ENCODE assay signal across 29 cellular contexts in the genomic region with DNA sequence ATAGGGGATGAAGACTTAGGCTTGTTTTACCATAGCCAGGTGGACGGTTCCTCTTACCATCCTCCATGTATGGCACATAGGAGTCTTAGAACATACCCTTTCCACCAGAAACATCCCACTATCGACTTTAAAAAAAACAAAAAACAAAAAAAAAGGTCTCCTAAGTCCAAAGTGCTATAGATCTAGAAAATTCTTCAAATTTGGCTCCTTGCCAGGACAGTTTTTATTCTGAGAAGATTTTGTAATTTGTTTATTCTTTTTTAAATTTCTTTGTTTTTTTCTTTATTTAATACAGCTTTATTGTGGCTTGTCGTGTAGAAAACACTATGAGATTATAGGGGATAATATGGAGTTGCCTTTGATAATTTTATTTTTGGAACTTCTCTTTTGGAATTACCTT.
"Had no signal": no experiment of that assay in that cellular context is flagged by ENCODE, and none has a peak within 500 bp of the region (broad histone marks: within the 10 kb centered on the region; RNA-seq: fewer than 3 reads in every experiment).

No MANE protein-coding gene starts in this region.

- H3K4me3 ChIP-seq: ascending aorta, breast epithelium, cardiac muscle cell, colonic mucosa, esophagus squamous epithelium, gastroesophageal sphincter, heart right ventricle had no signal

- H3K9me3 ChIP-seq: colonic mucosa, esophagus squamous epithelium, gastroesophageal sphincter had no signal

- H3K4me1 ChIP-seq: ascending aorta, breast epithelium, colonic mucosa, esophagus squamous epithelium, gastroesophageal sphincter, heart right ventricle had no signal

- DNase-seq: activated B cell treated with CpG ODN at 0.5 μM for 24 hours; activated CD4-positive, alpha-beta memory T cell treated with anti-CD3 and anti-CD28 coated beads for 36 hours; activated CD4-positive, alpha-beta T cell treated with anti-CD3 and anti-CD28 coated beads, Interleukin-2, amount 10 ng/mL, durations not matched to agents 24 days and 14 days; activated CD8-positive, alpha-beta memory T cell treated with anti-CD3 and anti-CD28 coated beads, Interleukin-2, amount 10 ng/mL, durations not matched to agents 7 days and 5 days; activated CD8-positive, alpha-beta memory T cell treated with anti-CD3 and anti-CD28 coated beads, Interleukin-2, amount 50 U/mL, for 4 hours; activated CD8-positive, alpha-beta T cell treated with anti-CD3 and anti-CD28 coated beads, Interleukin-2, amount 10 ng/mL, durations not matched to agents 7 days and 5 days; activated effector memory CD4-positive, alpha-beta T cell treated with anti-CD3 and anti-CD28 coated beads, Interleukin-2, amount 50 U/mL, for 16 hours; activated naive CD4-positive, alpha-beta T cell treated with anti-CD3 and anti-CD28 coated beads for 36 hours; activated naive CD8-positive, alpha-beta T cell treated with anti-CD3 and anti-CD28 coated beads for 36 hours; activated naive CD8-positive, alpha-beta T cell treated with anti-CD3 and anti-CD28 coated beads, Interleukin-2, amount 50 U/mL, for 24 hours; activated T-cell treated with anti-CD3 and anti-CD28 coated beads, Interleukin-2, amount 50 U/mL, for 1 hour; activated T-cell treated with anti-CD3 and anti-CD28 coated beads, Interleukin-2, amount 50 U/mL, for 48 hours; central memory CD4-positive, alpha-beta T cell; cerebellar nuclear complex; colonic mucosa; effector CD8-positive, alpha-beta T cell; esophagus squamous epithelium; foreskin melanocyte; heart right ventricle; T-helper 17 cell; T1000; WERI-Rb-1 had no signal

- ATAC-seq: activated CD4-positive, CD25-positive, alpha-beta regulatory T cell treated with anti-CD3 and anti-CD28 coated beads, Interleukin-2, amount 50 U/mL, for 24 hours; activated CD8-positive, alpha-beta memory T cell treated with anti-CD3 and anti-CD28 coated beads, Interleukin-2, amount 10 ng/mL, durations not matched to agents 7 days and 5 days; activated CD8-positive, alpha-beta T cell treated with anti-CD3 and anti-CD28 coated beads, Interleukin-2, amount 10 ng/mL, durations not matched to agents 7 days and 5 days; activated naive CD8-positive, alpha-beta T cell treated with anti-CD3 and anti-CD28 coated beads, Interleukin-2, amount 50 U/mL, for 24 hours; gastroesophageal sphincter; heart right ventricle; T-helper 17 cell had no signal

- H3K36me3 ChIP-seq: ascending aorta, breast epithelium, cardiac muscle cell, colonic mucosa, esophagus squamous epithelium, gastroesophageal sphincter, heart right ventricle, WERI-Rb-1 had no signal

- H3K27me3 ChIP-seq: ascending aorta, breast epithelium, cardiac muscle cell, colonic mucosa, esophagus squamous epithelium, gastroesophageal sphincter, heart right ventricle had no signal

- FAIRE-seq: endothelial cell of umbilical vein had no signal

- H3K27ac ChIP-seq: ascending aorta, breast epithelium, cardiac muscle cell, colonic mucosa, epithelial cell of prostate, esophagus squamous epithelium, gastroesophageal sphincter, heart right ventricle, WERI-Rb-1 had no signal
